Comparison of ENCODE assay signal across 17 cellular contexts in genomic region chr4:55355555-55355954, GRCh38.
"Had no signal": no experiment of that assay in that cellular context is flagged by ENCODE, and none has a peak within 500 bp of the region (broad histone marks: within the 10 kb centered on the region; RNA-seq: fewer than 3 reads in every experiment).

No MANE protein-coding gene starts in this region.

- ATAC-seq: activated CD4-positive, CD25-positive, alpha-beta regulatory T cell treated with anti-CD3 and anti-CD28 coated beads, Interleukin-2, amount 50 U/mL, for 24 hours; effector memory CD8-positive, alpha-beta T cell; left cardiac atrium; stimulated activated naive CD8-positive, alpha-beta T cell treated with anti-CD3 and anti-CD28 coated beads, Interleukin-15, amount 100 ng/mL, for 72 hours had no signal

- H3K27ac ChIP-seq: parathyroid adenoma, testis had no signal

- H3K27me3 ChIP-seq: testis had no signal

- H3K4me3 ChIP-seq: lung, testis had no signal

- H3K9me3 ChIP-seq: testis had no signal

- H3K4me1 ChIP-seq: parathyroid adenoma had no signal

- DNase-seq: activated CD4-positive, alpha-beta T cell treated with anti-CD3 and anti-CD28 coated beads, Interleukin-2, amount 50 U/mL, for 4 hours; activated T-cell treated with anti-CD3 and anti-CD28 coated beads, Interleukin-2, amount 50 U/mL, for 1 hour; amygdala; cerebellar nuclear complex; effector memory CD8-positive, alpha-beta T cell; erythroblast; glutamatergic neuron; immature natural killer cell; left cardiac atrium; naive B cell; stimulated activated CD4-positive, alpha-beta T cell treated with anti-CD3 and anti-CD28 coated beads, Interleukin-15, amount 100 ng/mL, for 24 hours; stimulated activated CD4-positive, alpha-beta T cell treated with anti-CD3 and anti-CD28 coated beads, Interleukin-4, amount 100 ng/mL, for 4 hours; stimulated activated naive CD8-positive, alpha-beta T cell treated with anti-CD3 and anti-CD28 coated beads, Interleukin-15, amount 100 ng/mL, for 72 hours; testis had no signal
